Comparison of ENCODE assay signal across 1 cellular context in the genomic region with DNA sequence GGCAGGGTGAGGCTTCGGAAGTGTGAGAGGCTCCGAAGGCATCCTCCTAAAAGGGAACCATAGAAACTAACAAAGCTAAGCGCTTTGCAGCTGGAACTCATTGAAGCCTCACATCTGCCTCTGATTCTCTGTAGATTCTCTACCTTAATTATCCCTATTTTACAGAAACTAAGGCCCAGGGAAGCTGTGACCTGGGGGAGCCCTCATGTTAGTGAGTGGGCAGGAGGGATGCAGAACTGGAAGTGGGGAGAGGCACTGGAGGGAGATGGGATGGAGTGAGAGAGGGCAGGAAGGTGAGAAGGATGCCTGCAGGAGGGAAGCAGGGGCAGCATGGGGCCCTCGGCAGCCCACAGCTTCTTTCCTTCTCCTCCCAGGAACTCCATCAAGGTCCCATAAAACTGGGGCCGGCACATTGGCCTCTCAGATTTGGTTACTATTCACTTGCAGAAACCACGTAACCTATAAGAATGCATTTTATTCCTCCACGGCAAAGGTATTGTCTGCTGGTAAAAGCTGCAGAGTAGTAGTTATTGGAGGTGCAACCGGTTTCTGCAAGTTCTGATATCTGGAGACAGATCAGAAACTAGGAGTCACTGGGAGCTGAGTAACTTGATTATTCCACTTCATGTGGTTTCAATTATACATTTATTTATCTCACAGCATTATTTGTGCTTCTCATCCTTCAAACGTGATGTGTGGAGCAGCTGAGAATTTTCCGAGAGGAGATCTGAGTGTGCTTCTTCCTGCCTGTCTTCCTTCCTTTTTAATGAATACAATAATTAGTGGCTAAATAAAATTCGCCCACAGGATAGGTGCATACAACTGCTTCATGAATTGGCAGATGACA.
TF ChIP-seq lines count a peak whose summit lies in the region.

No MANE protein-coding gene starts in this region.

TF ChIP-seq in HCT116, 20 proteins besides CTCF, POLR2A, EP300 and RAD21:
- TF ChIP-seq SIN3A (IDR thresholded peaks at IDR 0.05; ENCODE audit: low read depth) (no peak), ELF1 (IDR thresholded peaks at IDR 0.05; ENCODE audit: borderline replicate concordance, low read depth) (no peak), TCF7L2 (IDR thresholded peaks at IDR 0.05; ENCODE audit: borderline replicate concordance, extremely low read depth, insufficient read depth, insufficient read length) (no peak), POLR2AphosphoS5 (IDR thresholded peaks at IDR 0.05; ENCODE audit: low read depth, low read length) (no peak)
- TF ChIP-seq, protein P1, sequence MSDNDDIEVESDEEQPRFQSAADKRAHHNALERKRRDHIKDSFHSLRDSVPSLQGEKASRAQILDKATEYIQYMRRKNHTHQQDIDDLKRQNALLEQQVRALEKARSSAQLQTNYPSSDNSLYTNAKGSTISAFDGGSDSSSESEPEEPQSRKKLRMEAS (IDR thresholded peaks at IDR 0.05), result no peak
- TF ChIP-seq, protein P2, sequence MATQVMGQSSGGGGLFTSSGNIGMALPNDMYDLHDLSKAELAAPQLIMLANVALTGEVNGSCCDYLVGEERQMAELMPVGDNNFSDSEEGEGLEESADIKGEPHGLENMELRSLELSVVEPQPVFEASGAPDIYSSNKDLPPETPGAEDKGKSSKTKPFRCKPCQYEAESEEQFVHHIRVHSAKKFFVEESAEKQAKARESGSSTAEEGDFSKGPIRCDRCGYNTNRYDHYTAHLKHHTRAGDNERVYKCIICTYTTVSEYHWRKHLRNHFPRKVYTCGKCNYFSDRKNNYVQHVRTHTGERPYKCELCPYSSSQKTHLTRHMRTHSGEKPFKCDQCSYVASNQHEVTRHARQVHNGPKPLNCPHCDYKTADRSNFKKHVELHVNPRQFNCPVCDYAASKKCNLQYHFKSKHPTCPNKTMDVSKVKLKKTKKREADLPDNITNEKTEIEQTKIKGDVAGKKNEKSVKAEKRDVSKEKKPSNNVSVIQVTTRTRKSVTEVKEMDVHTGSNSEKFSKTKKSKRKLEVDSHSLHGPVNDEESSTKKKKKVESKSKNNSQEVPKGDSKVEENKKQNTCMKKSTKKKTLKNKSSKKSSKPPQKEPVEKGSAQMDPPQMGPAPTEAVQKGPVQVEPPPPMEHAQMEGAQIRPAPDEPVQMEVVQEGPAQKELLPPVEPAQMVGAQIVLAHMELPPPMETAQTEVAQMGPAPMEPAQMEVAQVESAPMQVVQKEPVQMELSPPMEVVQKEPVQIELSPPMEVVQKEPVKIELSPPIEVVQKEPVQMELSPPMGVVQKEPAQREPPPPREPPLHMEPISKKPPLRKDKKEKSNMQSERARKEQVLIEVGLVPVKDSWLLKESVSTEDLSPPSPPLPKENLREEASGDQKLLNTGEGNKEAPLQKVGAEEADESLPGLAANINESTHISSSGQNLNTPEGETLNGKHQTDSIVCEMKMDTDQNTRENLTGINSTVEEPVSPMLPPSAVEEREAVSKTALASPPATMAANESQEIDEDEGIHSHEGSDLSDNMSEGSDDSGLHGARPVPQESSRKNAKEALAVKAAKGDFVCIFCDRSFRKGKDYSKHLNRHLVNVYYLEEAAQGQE (IDR thresholded peaks at IDR 0.05; ENCODE audit: low read depth), result no peak
